21 cellular contexts compared by ENCODE assay signal in the genomic region with DNA sequence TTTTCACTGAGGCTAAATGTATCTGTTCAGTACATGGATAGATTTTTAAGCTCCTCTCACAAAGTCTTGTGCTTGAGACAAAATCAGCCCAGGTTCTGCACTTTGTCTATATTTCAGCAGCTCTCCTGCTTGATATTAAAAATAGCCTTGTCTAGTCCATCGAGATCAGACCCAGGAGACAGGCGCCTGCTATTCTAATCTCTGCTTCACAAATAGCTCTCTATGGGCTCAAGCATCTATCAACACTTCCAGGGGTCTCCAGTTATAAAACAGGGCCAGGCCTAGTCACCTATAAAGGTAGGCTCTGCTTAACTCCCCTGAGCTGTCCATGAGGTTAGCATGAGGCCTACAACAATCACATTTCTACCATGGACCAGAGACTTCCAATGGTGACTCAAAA.
A peak's percentile ranks its signal among the peaks of the same experiment; 100 is the strongest.
DNase-seq lines count a peak whose midpoint lies in the region; ATAC-seq, FAIRE-seq and TF ChIP-seq lines count a peak whose summit lies in the region.
"Had no signal": no experiment of that assay in that cellular context is flagged by ENCODE, and none has a peak within 500 bp of the region (broad histone marks: within the 10 kb centered on the region; RNA-seq: fewer than 3 reads in every experiment).

No MANE protein-coding gene starts in this region.

- no peak for TF ChIP-seq EP300 in H1 (IDR thresholded peaks at IDR 0.05; ENCODE audit: borderline replicate concordance in 1 of 2, low read depth in 2 of 2, low read length in 2 of 2)

- H3K4ac ChIP-seq in H1 (replicated peaks; ENCODE audit: insufficient read length, low read depth, low read length) (no peak overlapping the region), mesenchymal stem cell (ENCODE audit: low read depth in 1 of 2, low read length in 2 of 2) (no peak overlapping the region)

- peaks cover 55% of the 10 kb centered on the region for H3K4me1 Mint-ChIP-seq in stimulated activated effector memory CD8-positive, alpha-beta T cell treated with anti-CD3 and anti-CD28 coated beads, Interleukin-12 subunit alpha, Interleukin-12 subunit beta, amount 100 ng/mL, for 72 hours

- no peak overlapping the region for H3K4me3 Mint-ChIP-seq in stimulated activated effector memory CD8-positive, alpha-beta T cell treated with anti-CD3 and anti-CD28 coated beads, Interleukin-12 subunit alpha, Interleukin-12 subunit beta, amount 100 ng/mL, for 72 hours
- H3K4me3 Mint-ChIP-seq: activated T-cell treated with anti-CD3 and anti-CD28 coated beads, Interleukin-2, amount 50 U/mL, for 72 hours; naive thymus-derived CD4-positive, alpha-beta T cell had no signal

- CTCF ChIA-PET in H1 (lab: Charles Lee; ENCODE audit: partially characterized antibody) = interaction anchor here (1.2 to 5.8 kb wide), 6 partner anchors 13 to 114 kb away, joined by 3 to 50 read pairs (median 4); no protein-coding TSS in a partner anchor

- H3K27ac Mint-ChIP-seq in stimulated activated effector memory CD8-positive, alpha-beta T cell treated with anti-CD3 and anti-CD28 coated beads, Interleukin-12 subunit alpha, Interleukin-12 subunit beta, amount 100 ng/mL, for 72 hours = peak overlapping the region; percentile 73

- H3K79me1 ChIP-seq in H1 (ENCODE audit: low read depth, low read length) (no peaks in the 10 kb centered on the region), mesenchymal stem cell (replicated peaks; ENCODE audit: low read length, poor library complexity, severe bottlenecking) (no peaks in the 10 kb centered on the region)

- H3K36me3 Mint-ChIP-seq in stimulated activated effector memory CD8-positive, alpha-beta T cell treated with anti-CD3 and anti-CD28 coated beads, Interleukin-12 subunit alpha, Interleukin-12 subunit beta, amount 100 ng/mL, for 72 hours = peaks cover 6% of the 10 kb centered on the region

- H3K4me2 ChIP-seq in Loucy (ENCODE audit: low read depth, low read length, poor library complexity, severe bottlenecking) (peak overlapping the region; percentile 19), H1 (ENCODE audit: insufficient read depth in 1 of 2, low read depth in 2 of 2, low read length in 2 of 2) (peak overlapping the region; percentile 14 to 56; a peak in 1 of 4 replicates), mesenchymal stem cell (ENCODE audit: low read length, poor library complexity, severe bottlenecking) (no peak overlapping the region)

- no peaks in the 10 kb centered on the region for H4K20me1 ChIP-seq in Loucy (ENCODE audit: insufficient read depth, low read length, poor library complexity, severe bottlenecking)
- no peaks in the 10 kb centered on the region for H4K20me1 ChIP-seq in H1 (replicated peaks in 1 of 2; ENCODE audit: control insufficient read depth in 1 of 2, insufficient read depth in 2 of 2, low read length in 2 of 2)

- H3K4me3 ChIP-seq in Loucy (ENCODE audit: low read length, poor library complexity, severe bottlenecking) = no peak overlapping the region
- H3K4me3 ChIP-seq in H1 (ENCODE audit: extremely low read depth in 1 of 4, insufficient read depth in 2 of 4, low read depth in 3 of 4, low read length in 4 of 4) = no peak overlapping the region
- H3K4me3 ChIP-seq in mesenchymal stem cell (ENCODE audit: insufficient read depth in 1 of 2, low read depth in 1 of 2, low read length in 2 of 2) = no peak overlapping the region
- H3K4me3 ChIP-seq: GM12878, MG63, right lobe of liver, testis had no signal

- H3K14ac ChIP-seq in H1 (ENCODE audit: insufficient read length) (no peak overlapping the region), mesenchymal stem cell (ENCODE audit: low read length in 2 of 2) (no peak overlapping the region)

- H2BK5ac ChIP-seq in H1 (ENCODE audit: low read depth, low read length) (no peak overlapping the region), mesenchymal stem cell (ENCODE audit: low read depth, low read length, poor library complexity, severe bottlenecking) (no peak overlapping the region)

- H3K79me2 ChIP-seq in Loucy (ENCODE audit: insufficient read depth, low read length) = no peaks in the 10 kb centered on the region
- no peaks in the 10 kb centered on the region for H3K79me2 ChIP-seq in H1 (ENCODE audit: control insufficient read depth in 1 of 2, insufficient read depth in 2 of 2, low read length in 2 of 2)

- H3K9me3 ChIP-seq in Loucy (ENCODE audit: insufficient read depth, low read depth, low read length) (no peaks in the 10 kb centered on the region), H1 (ENCODE audit: insufficient read depth in 2 of 2, low read depth in 1 of 2, low read length in 1 of 2) (no peaks in the 10 kb centered on the region), mesenchymal stem cell (ENCODE audit: control insufficient read depth, low read length) (no peaks in the 10 kb centered on the region)
- H3K9me3 ChIP-seq: MG63, right lobe of liver, testis had no signal

- H2BK15ac ChIP-seq in H1 (ENCODE audit: low read length) = no peak overlapping the region
- peak overlapping the region; percentile 91 for H2BK15ac ChIP-seq in mesenchymal stem cell (ENCODE audit: low read depth, poor library complexity, severe bottlenecking)

- H3K23ac ChIP-seq in H1 (ENCODE audit: insufficient read length) (no peak overlapping the region), mesenchymal stem cell (ENCODE audit: low read length in 2 of 2) (no peak overlapping the region)

- no peak overlapping the region; the same call in 1 of the 2 replicates for H2BK12ac ChIP-seq in H1 (ENCODE audit: low read depth, low read length)
- no peak overlapping the region for H2BK12ac ChIP-seq in mesenchymal stem cell (ENCODE audit: low read length in 2 of 2)

- no peaks in the 10 kb centered on the region for H3K27me3 ChIP-seq in Loucy (ENCODE audit: insufficient read depth, low read length, poor library complexity, severe bottlenecking)
- H3K27me3 ChIP-seq in H1 (replicated peaks in 1 of 4; ENCODE audit: control insufficient read depth in 3 of 4, extremely low read depth in 1 of 4, insufficient read depth in 3 of 4, low read length in 3 of 4) = no peaks in the 10 kb centered on the region
- no peaks in the 10 kb centered on the region for H3K27me3 ChIP-seq in mesenchymal stem cell (ENCODE audit: control insufficient read depth in 1 of 2, insufficient read depth in 1 of 2, low read length in 2 of 2)
- H3K27me3 ChIP-seq: MG63, right lobe of liver, testis had no signal

- H3K36me3 ChIP-seq in Loucy (ENCODE audit: insufficient read depth, low read length) (no peaks in the 10 kb centered on the region), H1 (ENCODE audit: control insufficient read depth in 2 of 4, insufficient read depth in 4 of 4, low read length in 3 of 4) (no peaks in the 10 kb centered on the region), mesenchymal stem cell (ENCODE audit: control insufficient read depth in 1 of 2, insufficient read depth in 2 of 2, low read depth in 1 of 2, low read length in 2 of 2) (no peaks in the 10 kb centered on the region)
- H3K36me3 ChIP-seq: MG63, right lobe of liver had no signal

- no peak for TF ChIP-seq POLR2A in H1 (IDR thresholded peaks at IDR 0.05; ENCODE audit: control extremely low read depth in 1 of 2, low read depth in 2 of 2, low read length in 2 of 2)

- no peaks in the 10 kb centered on the region for H3K9me3 Mint-ChIP-seq in stimulated activated effector memory CD8-positive, alpha-beta T cell treated with anti-CD3 and anti-CD28 coated beads, Interleukin-12 subunit alpha, Interleukin-12 subunit beta, amount 100 ng/mL, for 72 hours

- POLR2A ChIA-PET in H1 (lab: Charles Lee; ENCODE audit: partially characterized antibody) = interaction anchor here (1.6 to 2.2 kb wide), 2 partner anchors 10 to 62 kb away, joined by 3 to 16 read pairs; a partner anchor contains a TSS

- ATAC-seq in stimulated activated effector memory CD8-positive, alpha-beta T cell treated with anti-CD3 and anti-CD28 coated beads, Interleukin-12 subunit alpha, Interleukin-12 subunit beta, amount 100 ng/mL, for 72 hours = no peak
- ATAC-seq in GM21825 (IDR thresholded peaks at IDR 0.05; ENCODE audit: unreplicated experiment) = no peak
- ATAC-seq: activated T-cell treated with anti-CD3 and anti-CD28 coated beads, Interleukin-2, amount 50 U/mL, for 72 hours; GM12878; naive thymus-derived CD4-positive, alpha-beta T cell; right lobe of liver had no signal

- no peak overlapping the region for H4K5ac ChIP-seq in H1 (ENCODE audit: insufficient read length, low read depth, low read length)

- no peaks in the 10 kb centered on the region; the same call in 1 of the 2 replicates for H3K23me2 ChIP-seq in H1 (ENCODE audit: low read depth, low read length)

- H2AFZ ChIP-seq in Loucy (ENCODE audit: low read length) (no peak overlapping the region), H1 (ENCODE audit: low read length) (no peak overlapping the region), mesenchymal stem cell (ENCODE audit: low read depth, low read length) (no peak overlapping the region)

- H2AK5ac ChIP-seq in H1 (ENCODE audit: low read depth, low read length) = no peak overlapping the region
- H2AK5ac ChIP-seq in mesenchymal stem cell (ENCODE audit: low read length, severe bottlenecking) = no peak overlapping the region

- no peak overlapping the region for H3K27ac ChIP-seq in H1 (ENCODE audit: low read depth, low read length)
- no peak overlapping the region for H3K27ac ChIP-seq in mesenchymal stem cell (ENCODE audit: low read length, poor library complexity, severe bottlenecking)
- H3K27ac ChIP-seq: right lobe of liver, RWPE1, testis had no signal

- peaks cover 10% of the 10 kb centered on the region; the same call in 1 of the 2 replicates for H3F3A ChIP-seq in Loucy (ENCODE audit: low read depth)

- H3K9me2 ChIP-seq in Loucy (replicated peaks; ENCODE audit: low read depth, low read length) = no peaks in the 10 kb centered on the region

- H2BK120ac ChIP-seq in H1 (replicated peaks; ENCODE audit: low read depth, low read length) = no peak overlapping the region
- no peak overlapping the region for H2BK120ac ChIP-seq in mesenchymal stem cell (ENCODE audit: low read depth, low read length)

- H3K9ac ChIP-seq in Loucy (ENCODE audit: low read depth, low read length, poor library complexity, severe bottlenecking) = no peak overlapping the region
- no peak overlapping the region for H3K9ac ChIP-seq in H1 (replicated peaks in 1 of 4; ENCODE audit: extremely low read depth in 1 of 4, low read depth in 3 of 4, low read length in 3 of 4)
- H3K9ac ChIP-seq in mesenchymal stem cell (ENCODE audit: low read length) = no peak overlapping the region

- TF ChIP-seq CTCF in Loucy (conservative IDR thresholded peaks at IDR 0.05; ENCODE audit: low read length) = no peak
- TF ChIP-seq CTCF in H1 (IDR thresholded peaks at IDR 0.05; ENCODE audit: control extremely low read depth in 1 of 3, insufficient read depth in 1 of 3, low read depth in 1 of 3, low read length in 3 of 3) = no peak
- TF ChIP-seq CTCF in D721Med (IDR thresholded peaks at IDR 0.05; ENCODE audit: insufficient read depth, missing control alignments) = no peak

- no peak overlapping the region for H4K91ac ChIP-seq in H1 (replicated peaks; ENCODE audit: insufficient read length, low read length)
- H4K91ac ChIP-seq in mesenchymal stem cell (ENCODE audit: low read length) = no peak overlapping the region

- TF ChIP-seq RAD21 in H1 (IDR thresholded peaks at IDR 0.05 in 1 of 2, conservative IDR thresholded peaks at IDR 0.05 in 1 of 2; ENCODE audit: low read depth in 2 of 2, low read length in 2 of 2) = no peak

- WGBS in H1 (ENCODE audit: extremely low coverage in 1 of 2, insufficient coverage in 1 of 2, insufficient read length in 1 of 2, insufficient replicate concordance in 2 of 2, low coverage in 1 of 2, low lambda C conversion rate in 2 of 2, missing lambda C conversion rate in 1 of 2), 2 experiments = 93% methylated on average over 2 of the region's 2 CpGs; no CpG with 5 or more reads in 1 of the 2 experiments
- WGBS in mesenchymal stem cell = 90% methylated on average over 2 of the region's 2 CpGs

- H3K18ac ChIP-seq in H1 (ENCODE audit: extremely low read depth, low read length) (no peak overlapping the region), mesenchymal stem cell (ENCODE audit: low read depth in 1 of 2, low read length in 2 of 2) (no peak overlapping the region)

- H4K8ac ChIP-seq in H1 (ENCODE audit: extremely low read depth, insufficient read depth, low read length) (no peak overlapping the region), mesenchymal stem cell (ENCODE audit: low read length) (no peak overlapping the region)

- DNase-seq in H1 (ENCODE audit: low read depth in 1 of 2, low spot score in 2 of 2) (no peak), mesenchymal stem cell (no peak), DMS153 treated with DMSO at 0.1 percent for 48 hours (lab: John Stamatoyannopoulos, UW; ENCODE audit: unreplicated experiment) (no peak), D721Med (ENCODE audit: insufficient read length, low spot score) (no peak)
- DNase-seq in stimulated activated effector memory CD8-positive, alpha-beta T cell treated with anti-CD3 and anti-CD28 coated beads, Interleukin-12 subunit alpha, Interleukin-12 subunit beta, amount 100 ng/mL, for 72 hours (ENCODE audit: low spot score in 2 of 2) = no peak
- no peak for DNase-seq in activated T-cell treated with anti-CD3 and anti-CD28 coated beads, Interleukin-2, amount 50 U/mL, for 1 hour
- DNase-seq: activated CD4-positive, alpha-beta T cell treated with anti-CD3 and anti-CD28 coated beads, Interleukin-2, amount 50 U/mL, for 48 hours; activated T-cell treated with anti-CD3 and anti-CD28 coated beads, Interleukin-2, amount 50 U/mL, for 72 hours; Calu3; central memory CD4-positive, alpha-beta T cell; MG63; naive thymus-derived CD4-positive, alpha-beta T cell; NK-92 treated with Interleukin-12 subunit alpha and Interleukin-12 subunit beta, amount 100 ng/mL, for 24 hours; right lobe of liver; stimulated activated CD4-positive, alpha-beta T cell treated with anti-CD3 and anti-CD28 coated beads, Interleukin-1b, Interleukin-23, amount 100 ng/mL, for 48 hours; testis had no signal

- FAIRE-seq in H1 (lab: Jason Lieb, UNC) (no peak), D721Med (lab: Jason Lieb, UNC) (no peak)
- FAIRE-seq: G401.6, GM12878 had no signal

- H3K4me1 ChIP-seq in Loucy (ENCODE audit: insufficient read depth, low read length, poor library complexity, severe bottlenecking) = peaks cover 64% of the 10 kb centered on the region
- peaks cover 4 to 12% (median 10%) of the 10 kb centered on the region in 4 experiments; a peak in 6 of 7 replicates for H3K4me1 ChIP-seq in H1 (replicated peaks in 1 of 4; ENCODE audit: control insufficient read depth in 3 of 4, insufficient read depth in 4 of 4, low read length in 3 of 4)
- H3K4me1 ChIP-seq in mesenchymal stem cell (ENCODE audit: control insufficient read depth, insufficient read depth, low read depth, low read length) = peaks cover 4% of the 10 kb centered on the region

- peak overlapping the region; percentile 25; the same call in 1 of the 2 replicates for H2BK20ac ChIP-seq in H1 (ENCODE audit: low read length)

- no peak overlapping the region for H3K56ac ChIP-seq in H1 (replicated peaks; ENCODE audit: insufficient read length, low read depth, low read length)
